In the genomic region with DNA sequence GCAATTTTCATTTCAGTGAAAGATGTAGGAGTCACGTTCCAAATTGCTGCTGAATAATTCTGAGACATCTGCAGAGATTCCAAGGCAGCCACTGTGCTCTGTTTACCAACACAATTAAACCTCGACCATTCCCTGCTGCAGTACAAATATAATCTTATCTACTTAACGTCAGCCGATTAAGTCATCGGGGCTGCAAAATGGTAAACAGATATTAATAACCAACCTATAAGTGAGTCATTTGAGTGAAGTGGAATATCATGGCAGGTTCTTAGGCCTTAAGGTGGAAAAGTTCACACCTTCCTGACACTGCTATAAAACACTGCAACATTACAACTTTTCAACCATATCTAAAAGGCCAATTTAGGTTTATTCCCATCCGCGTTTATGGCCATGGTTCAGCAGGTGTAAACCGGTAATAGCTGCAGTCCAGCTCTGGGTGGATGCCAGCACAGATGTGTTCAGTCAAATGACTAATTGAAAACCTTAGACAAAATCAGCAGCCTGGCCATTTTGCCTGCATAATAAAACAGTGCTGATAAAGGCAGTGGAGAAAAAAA, we compare ENCODE assay signal across 1 cellular context.
TF ChIP-seq lines count a peak whose summit lies in the region.

No MANE protein-coding gene starts in this region.

TF ChIP-seq in WTC11, 78 proteins besides CTCF, POLR2A, EP300 and RAD21 (continued from another document):
- TF ChIP-seq, protein P1, sequence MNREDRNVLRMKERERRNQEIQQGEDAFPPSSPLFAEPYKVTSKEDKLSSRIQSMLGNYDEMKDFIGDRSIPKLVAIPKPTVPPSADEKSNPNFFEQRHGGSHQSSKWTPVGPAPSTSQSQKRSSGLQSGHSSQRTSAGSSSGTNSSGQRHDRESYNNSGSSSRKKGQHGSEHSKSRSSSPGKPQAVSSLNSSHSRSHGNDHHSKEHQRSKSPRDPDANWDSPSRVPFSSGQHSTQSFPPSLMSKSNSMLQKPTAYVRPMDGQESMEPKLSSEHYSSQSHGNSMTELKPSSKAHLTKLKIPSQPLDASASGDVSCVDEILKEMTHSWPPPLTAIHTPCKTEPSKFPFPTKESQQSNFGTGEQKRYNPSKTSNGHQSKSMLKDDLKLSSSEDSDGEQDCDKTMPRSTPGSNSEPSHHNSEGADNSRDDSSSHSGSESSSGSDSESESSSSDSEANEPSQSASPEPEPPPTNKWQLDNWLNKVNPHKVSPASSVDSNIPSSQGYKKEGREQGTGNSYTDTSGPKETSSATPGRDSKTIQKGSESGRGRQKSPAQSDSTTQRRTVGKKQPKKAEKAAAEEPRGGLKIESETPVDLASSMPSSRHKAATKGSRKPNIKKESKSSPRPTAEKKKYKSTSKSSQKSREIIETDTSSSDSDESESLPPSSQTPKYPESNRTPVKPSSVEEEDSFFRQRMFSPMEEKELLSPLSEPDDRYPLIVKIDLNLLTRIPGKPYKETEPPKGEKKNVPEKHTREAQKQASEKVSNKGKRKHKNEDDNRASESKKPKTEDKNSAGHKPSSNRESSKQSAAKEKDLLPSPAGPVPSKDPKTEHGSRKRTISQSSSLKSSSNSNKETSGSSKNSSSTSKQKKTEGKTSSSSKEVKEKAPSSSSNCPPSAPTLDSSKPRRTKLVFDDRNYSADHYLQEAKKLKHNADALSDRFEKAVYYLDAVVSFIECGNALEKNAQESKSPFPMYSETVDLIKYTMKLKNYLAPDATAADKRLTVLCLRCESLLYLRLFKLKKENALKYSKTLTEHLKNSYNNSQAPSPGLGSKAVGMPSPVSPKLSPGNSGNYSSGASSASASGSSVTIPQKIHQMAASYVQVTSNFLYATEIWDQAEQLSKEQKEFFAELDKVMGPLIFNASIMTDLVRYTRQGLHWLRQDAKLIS (CRISPR knock-in tag; IDR thresholded peaks at IDR 0.05; ENCODE audit: borderline replicate concordance) = no peak
- TF ChIP-seq NR1H2 (CRISPR knock-in tag; IDR thresholded peaks at IDR 0.05) (no peak), ZBTB21 (CRISPR knock-in tag; IDR thresholded peaks at IDR 0.05; ENCODE audit: borderline replicate concordance) (no peak), SP1 (CRISPR knock-in tag; conservative IDR thresholded peaks at IDR 0.05) (no peak), JUN (CRISPR knock-in tag; IDR thresholded peaks at IDR 0.05) (no peak)
